ENCODE assay signal across 23 cellular contexts in genomic region chr9:114789006-114789405, GRCh38.
"Had no signal": no experiment of that assay in that cellular context is flagged by ENCODE, and none has a peak within 500 bp of the region (broad histone marks: within the 10 kb centered on the region; RNA-seq: fewer than 3 reads in every experiment).

No MANE protein-coding gene starts in this region.

- H3K36me3 ChIP-seq: adrenal gland, neutrophil, ovary, right atrium auricular region, spleen had no signal

- H3K4me3 ChIP-seq: adrenal gland, coronary artery, left lung, lung, ovary, psoas muscle, right atrium auricular region, spleen, upper lobe of right lung had no signal

- H3K4me1 ChIP-seq: adrenal gland, left lung, psoas muscle, right atrium auricular region, upper lobe of right lung had no signal

- H3K27me3 ChIP-seq: adrenal gland, foreskin keratinocyte, left lung, neutrophil, ovary, right atrium auricular region, spleen, upper lobe of right lung had no signal

- DNase-seq: activated B cell treated with CpG ODN at 0.5 μM for 24 hours; activated CD4-positive, alpha-beta T cell treated with anti-CD3 and anti-CD28 coated beads for 36 hours; activated CD4-positive, alpha-beta T cell treated with anti-CD3 and anti-CD28 coated beads, Interleukin-2, amount 50 U/mL, for 4 hours; activated CD8-positive, alpha-beta memory T cell treated with anti-CD3 and anti-CD28 coated beads, Interleukin-2, amount 50 U/mL, for 48 hours; activated naive CD4-positive, alpha-beta T cell; activated T-cell treated with anti-CD3 and anti-CD28 coated beads, Interleukin-2, amount 50 U/mL, for 4 hours; cerebellar nuclear complex; endodermal cell; kidney glomerular epithelial cell; left lung; ovary; psoas muscle; spleen; stimulated activated CD4-positive, alpha-beta T cell treated with anti-CD3 and anti-CD28 coated beads, Interleukin-4, amount 100 ng/mL, for 1 hour; stimulated activated naive CD4-positive, alpha-beta T cell treated with Interleukin-2 at 50 U/mL for 16 hours; T1000; upper lobe of right lung had no signal

- H3K9me3 ChIP-seq: adrenal gland, left lung, neutrophil, ovary, psoas muscle, right atrium auricular region, spleen, upper lobe of right lung had no signal

- H3K27ac ChIP-seq: adrenal gland, coronary artery, left lung, neutrophil, ovary, psoas muscle, right atrium auricular region, spleen, upper lobe of right lung had no signal
